Comparison of ENCODE assay signal across 8 cellular contexts in genomic region chr1:26597629-26598039, GRCh38.
DNase-seq lines count a peak whose midpoint lies in the region; FAIRE-seq and TF ChIP-seq lines count a peak whose summit lies in the region.

No MANE protein-coding gene starts in this region.

- CTCF ChIA-PET in activated CD4-positive, alpha-beta memory T cell treated with anti-CD3 and anti-CD28 coated beads for 36 hours (lab: Charles Lee) = interaction anchor here (0.6 to 9.1 kb wide), 12 partner anchors 12 to 302 kb away, joined by 3 to 245 read pairs (median 4); partner anchors contain the start of gene PIGV

- H3K27ac ChIP-seq in kidney (ENCODE audit: low read depth in 2 of 2, low read length in 2 of 2) = no peak overlapping the region

- no peak for TF ChIP-seq POLR2A in GM12892 (IDR thresholded peaks at IDR 0.05; ENCODE audit: low read depth, low read length)

- FAIRE-seq in GM12892 (lab: Jason Lieb, UNC) (peak; percentile 51), kidney (lab: Jason Lieb, UNC) (peak; percentile 68)

- DNase-seq in AG10803 (ENCODE audit: low read depth) (peak; percentile 61), GM12892 (ENCODE audit: insufficient read length) (no peak), NCI-H446 (lab: John Stamatoyannopoulos, UW) (peak; percentile 59 to 75), astrocyte of the hippocampus (ENCODE audit: low read depth, low spot score) (peak; percentile 69), kidney (no peak), type B pancreatic cell (ENCODE audit: extremely low spot score, unreplicated experiment) (no peak), mucosa of gallbladder (ENCODE audit: low spot score) (no peak)
- no peak for DNase-seq in activated CD4-positive, alpha-beta memory T cell treated with anti-CD3 and anti-CD28 coated beads for 36 hours

- H3K4me1 ChIP-seq in kidney (ENCODE audit: control insufficient read depth in 1 of 2, insufficient read depth in 1 of 2, low read depth in 1 of 2, low read length in 2 of 2) = no peaks in the 10 kb centered on the region

- H3K9me3 Mint-ChIP-seq in type B pancreatic cell = peaks cover 5% of the 10 kb centered on the region
- no peaks in the 10 kb centered on the region for H3K9me3 Mint-ChIP-seq in activated CD4-positive, alpha-beta memory T cell treated with anti-CD3 and anti-CD28 coated beads for 36 hours

- H3K27me3 Mint-ChIP-seq in type B pancreatic cell = no peaks in the 10 kb centered on the region
- H3K27me3 Mint-ChIP-seq in activated CD4-positive, alpha-beta memory T cell treated with anti-CD3 and anti-CD28 coated beads for 36 hours = no peaks in the 10 kb centered on the region

- no peak overlapping the region for H3K27ac Mint-ChIP-seq in type B pancreatic cell
- no peak overlapping the region for H3K27ac Mint-ChIP-seq in activated CD4-positive, alpha-beta memory T cell treated with anti-CD3 and anti-CD28 coated beads for 36 hours

- H3K9me3 ChIP-seq in kidney (ENCODE audit: control insufficient read depth in 1 of 2, low read length in 2 of 2) = no peaks in the 10 kb centered on the region

- no peaks in the 10 kb centered on the region for H3K36me3 Mint-ChIP-seq in type B pancreatic cell
- H3K36me3 Mint-ChIP-seq in activated CD4-positive, alpha-beta memory T cell treated with anti-CD3 and anti-CD28 coated beads for 36 hours = no peaks in the 10 kb centered on the region

- no peaks in the 10 kb centered on the region for H3K36me3 ChIP-seq in kidney (ENCODE audit: control insufficient read depth in 1 of 2, insufficient read depth in 2 of 2, low read length in 2 of 2)

- POLR2A ChIA-PET in activated CD4-positive, alpha-beta memory T cell treated with anti-CD3 and anti-CD28 coated beads for 36 hours (lab: Charles Lee) = interaction anchor here (1.5 kb wide), 1 partner anchor 15 kb away, joined by 5 read pairs; no protein-coding TSS in a partner anchor

- H3K4me3 ChIP-seq in AG10803 (ENCODE audit: low read length) (no peak overlapping the region), kidney (ENCODE audit: low read length in 2 of 2) (no peak overlapping the region)

- TF ChIP-seq CTCF in AG10803 (conservative IDR thresholded peaks at IDR 0.05; ENCODE audit: low read length) (peak; percentile 79), kidney (IDR thresholded peaks at IDR 0.05; ENCODE audit: borderline replicate concordance, extremely low read depth, insufficient read depth) (peak; percentile 71), type B pancreatic cell (conservative IDR thresholded peaks at IDR 0.05) (peak; percentile 83)

- no peak overlapping the region for H3K9ac ChIP-seq in kidney (ENCODE audit: low read length in 2 of 2)

- intact Hi-C loops in kidney (cut with DNase I) = no loop called here
- intact Hi-C loops in activated CD4-positive, alpha-beta memory T cell treated with anti-CD3 and anti-CD28 coated beads for 36 hours (cut with micrococcal nuclease) = no loop called here

- H3K4me3 Mint-ChIP-seq in type B pancreatic cell = no peak overlapping the region
- no peak overlapping the region for H3K4me3 Mint-ChIP-seq in activated CD4-positive, alpha-beta memory T cell treated with anti-CD3 and anti-CD28 coated beads for 36 hours

- peaks cover 10% of the 10 kb centered on the region for H3K4me1 Mint-ChIP-seq in type B pancreatic cell (ENCODE audit: unreplicated experiment)
- peaks cover 8% of the 10 kb centered on the region for H3K4me1 Mint-ChIP-seq in activated CD4-positive, alpha-beta memory T cell treated with anti-CD3 and anti-CD28 coated beads for 36 hours (ENCODE audit: low read depth)

Comparison
In these comparisons a context has a peak if more than half of its experiments do, and no peak if none do; other contexts are left out.
1. DNase-seq: peak in AG10803 (single experiment), NCI-H446 (2 of 2) and astrocyte of the hippocampus (single experiment); none in GM12892 (single experiment), kidney (single experiment), type B pancreatic cell (single experiment), mucosa of gallbladder (single experiment) and activated CD4-positive, alpha-beta memory T cell treated with anti-CD3 and anti-CD28 coated beads for 36 hours (single experiment).
2. Peak in every context shown above with its lines, with median percentiles within 50 percentile points of each other: CTCF ChIP-seq.